7 cellular contexts compared by ENCODE assay signal in genomic region chr19:19619121-19619848, GRCh38. TPM values are rescaled to one million over a fixed set of nuclear protein-coding genes. Genes with fewer than 3 reads are reported as not detected.
DNase-seq lines count a peak whose midpoint lies in the region; ATAC-seq and TF ChIP-seq lines count a peak whose summit lies in the region.

No MANE protein-coding gene starts in this region.

- no peaks in the 10 kb centered on the region for H3K27me3 ChIP-seq in endodermal cell (ENCODE audit: control insufficient read depth, insufficient read depth, low read length, poor library complexity, severe bottlenecking)
- H3K27me3 ChIP-seq in rectal smooth muscle tissue (ENCODE audit: control insufficient read depth, insufficient read depth, low read length) = no peaks in the 10 kb centered on the region
- no peaks in the 10 kb centered on the region for H3K27me3 ChIP-seq in upper lobe of right lung

- H3K4me3 ChIP-seq in GM12865 (ENCODE audit: low read depth, low read length) (peak overlapping the region; percentile 35), OCI-LY7 (ENCODE audit: low read depth, low read length, poor library complexity, severe bottlenecking) (peak overlapping the region; percentile 72), endodermal cell (ENCODE audit: low read length) (peak overlapping the region; percentile 85), rectal smooth muscle tissue (ENCODE audit: low read length) (peak overlapping the region; percentile 57), upper lobe of right lung (no peak overlapping the region)

- H3K4me1 ChIP-seq in OCI-LY7 (ENCODE audit: insufficient read depth, low read length, poor library complexity, severe bottlenecking) (peaks cover 16% of the 10 kb centered on the region), endodermal cell (ENCODE audit: control insufficient read depth, insufficient read depth, low read length) (no peaks in the 10 kb centered on the region), rectal smooth muscle tissue (ENCODE audit: control insufficient read depth, insufficient read depth, low read length) (no peaks in the 10 kb centered on the region), upper lobe of right lung (no peaks in the 10 kb centered on the region)

- no TSS peak for BruUV-seq in OCI-LY7 (replicated peaks; lab: Mats Ljungman, UMichigan)

- peak overlapping the region; percentile 39 for H3K27ac Mint-ChIP-seq in endodermal cell

- DNase-seq in GM12865 (ENCODE audit: low read depth) (no peak), OCI-LY7 (ENCODE audit: low spot score) (no peak), endodermal cell (no peak), germinal center (ENCODE audit: low spot score) (no peak), upper lobe of right lung (no peak)

- H4K20me1 ChIP-seq in OCI-LY7 (ENCODE audit: insufficient read depth, low read length) = no peaks in the 10 kb centered on the region

- peaks cover 19% of the 10 kb centered on the region for H3K27me3 Mint-ChIP-seq in endodermal cell (ENCODE audit: insufficient read depth)

- POLR2A ChIA-PET in OCI-LY7 (lab: Charles Lee) = interaction anchor here (0.6 kb wide), 1 partner anchor 12 kb away, joined by 3 read pairs; no protein-coding TSS in a partner anchor

- H3K9me3 Mint-ChIP-seq in endodermal cell = no peaks in the 10 kb centered on the region

- WGBS in endodermal cell (ENCODE audit: insufficient coverage in 1 of 2, insufficient read length in 1 of 2), 2 experiments = 86 to 92% methylated on average over 17 to 22 of the region's 22 CpGs

- peak overlapping the region; percentile 84 for H3K4me2 ChIP-seq in OCI-LY7 (ENCODE audit: low read length)

- H3K9me2 ChIP-seq in OCI-LY7 (ENCODE audit: insufficient read depth, low read length) = no peaks in the 10 kb centered on the region

- TF ChIP-seq CTCF in GM12865 (IDR thresholded peaks at IDR 0.05; ENCODE audit: insufficient read depth, low read depth, low read length, missing control alignments) = no peak
- no peak for TF ChIP-seq CTCF in OCI-LY7 (conservative IDR thresholded peaks at IDR 0.05; ENCODE audit: low read length)
- TF ChIP-seq CTCF in endodermal cell (conservative IDR thresholded peaks at IDR 0.05) = no peak
- no peak for TF ChIP-seq CTCF in upper lobe of right lung (IDR thresholded peaks at IDR 0.05)

- no peaks in the 10 kb centered on the region for H3K79me2 ChIP-seq in OCI-LY7 (ENCODE audit: insufficient read depth, low read depth, low read length)

- H3K36me3 ChIP-seq in OCI-LY7 (ENCODE audit: insufficient read depth, low read length) = no peaks in the 10 kb centered on the region
- peaks cover 19% of the 10 kb centered on the region for H3K36me3 ChIP-seq in endodermal cell (ENCODE audit: control insufficient read depth, insufficient read depth, low read length)
- H3K36me3 ChIP-seq in rectal smooth muscle tissue (ENCODE audit: control insufficient read depth, insufficient read depth, low read length) = no peaks in the 10 kb centered on the region
- no peaks in the 10 kb centered on the region for H3K36me3 ChIP-seq in upper lobe of right lung

- H3K27ac ChIP-seq in OCI-LY7 (ENCODE audit: low read depth, low read length, poor library complexity, severe bottlenecking) (no peak overlapping the region), endodermal cell (ENCODE audit: low read depth, low read length) (no peak overlapping the region), rectal smooth muscle tissue (ENCODE audit: low read depth, low read length) (no peak overlapping the region), upper lobe of right lung (no peak overlapping the region)

- peaks cover 1% of the 10 kb centered on the region for H3K4me1 Mint-ChIP-seq in endodermal cell

- intact Hi-C loops in OCI-LY7 (cut with micrococcal nuclease; ENCODE audit: unreplicated experiment) (no loop called here), upper lobe of right lung (cut with DNase I) (no loop called here)

- H3K9ac ChIP-seq in endodermal cell (ENCODE audit: extremely low read depth, low read length, poor library complexity, severe bottlenecking) (no peak overlapping the region), rectal smooth muscle tissue (ENCODE audit: low read length) (no peak overlapping the region)

- H3K9me3 ChIP-seq in OCI-LY7 (ENCODE audit: low read length) (no peaks in the 10 kb centered on the region), endodermal cell (ENCODE audit: control insufficient read depth, low read length) (no peaks in the 10 kb centered on the region), upper lobe of right lung (no peaks in the 10 kb centered on the region)

- H3K4me3 Mint-ChIP-seq in endodermal cell = peak overlapping the region; percentile 55

- H2AFZ ChIP-seq in OCI-LY7 (ENCODE audit: low read length) = no peak overlapping the region

- CTCF ChIA-PET in OCI-LY7 (lab: Charles Lee; ENCODE audit: unreplicated experiment) = no interaction called here

- ATAC-seq in esophagus mucosa (no peak), upper lobe of right lung (no peak)

- H3K36me3 Mint-ChIP-seq in endodermal cell (ENCODE audit: low read depth) = peaks cover 24% of the 10 kb centered on the region

RNA-seq across cellular contexts. Expression of gene PBX4, which starts 0.8 kb away (rescaled TPM):
- total RNA-seq in OCI-LY7 (2014; rRNA removed; shearing (Covaris generic)) = 5.1 and 6.7 TPM in 2 replicates
- total RNA-seq in OCI-LY7 (2022) (4.6 and 5.0 TPM in 2 replicates), endodermal cell (1 to 10 TPM; 4.1 to 8.6 TPM), esophagus mucosa (0.20 TPM), upper lobe of right lung (3.4 TPM)
- polyA plus RNA-seq in endodermal cell (2013, experiment 1 of 2) = 11.8 TPM
- 12.8 TPM for polyA plus RNA-seq in endodermal cell (2013, experiment 2 of 2)

RNA-seq across cellular contexts. Expression of gene LPAR2, which starts 8.7 kb away (rescaled TPM):
- total RNA-seq in OCI-LY7 (2014; rRNA removed; shearing (Covaris generic)) = 6.0 and 12.4 TPM in 2 replicates
- total RNA-seq in OCI-LY7 (2022) (17.5 and 18.4 TPM in 2 replicates), endodermal cell (10 to 100 TPM; 60.4 to 81.7 TPM), esophagus mucosa (7.6 TPM), upper lobe of right lung (23.5 TPM)
- 111 TPM for polyA plus RNA-seq in endodermal cell (2013, experiment 1 of 2)
- polyA plus RNA-seq in endodermal cell (2013, experiment 2 of 2) = 102 TPM

RNA-seq across cellular contexts. Expression of gene GMIP, which starts 24.2 kb away (rescaled TPM):
- total RNA-seq in OCI-LY7 (2014; rRNA removed; shearing (Covaris generic)) = 30.1 and 34.7 TPM in 2 replicates
- total RNA-seq in OCI-LY7 (2022) = 41.6 and 48.7 TPM in 2 replicates
- total RNA-seq in endodermal cell = 10 to 100 TPM; 16.5 to 18.7 TPM
- polyA plus RNA-seq in endodermal cell (2013, experiment 1 of 2) = 22.7 TPM
- 24.9 TPM for polyA plus RNA-seq in endodermal cell (2013, experiment 2 of 2)
- total RNA-seq in esophagus mucosa = 9.4 TPM
- 37.3 TPM for total RNA-seq in upper lobe of right lung

RNA-seq across cellular contexts. Expression of gene ATP13A1, which starts 44.2 kb away (rescaled TPM):
- 41.0 and 58.3 TPM in 2 replicates for total RNA-seq in OCI-LY7 (2014; rRNA removed; shearing (Covaris generic))
- total RNA-seq in OCI-LY7 (2022) = 122 and 128 TPM in 2 replicates
- total RNA-seq in endodermal cell = 10 to 100 TPM; 77.0 to 79.8 TPM
- 41.2 TPM for polyA plus RNA-seq in endodermal cell (2013, experiment 1 of 2)
- polyA plus RNA-seq in endodermal cell (2013, experiment 2 of 2) = 37.0 TPM
- 28.9 TPM for total RNA-seq in esophagus mucosa
- total RNA-seq in upper lobe of right lung = 55.5 TPM

RNA-seq across cellular contexts. Expression of gene ZNF101, which starts 49.4 kb away (rescaled TPM):
- 83.8 and 85.6 TPM in 2 replicates for total RNA-seq in OCI-LY7 (2014; rRNA removed; shearing (Covaris generic))
- total RNA-seq in OCI-LY7 (2022) (66.6 and 87.0 TPM in 2 replicates), endodermal cell (10 to 100 TPM; 53.2 to 62.9 TPM), esophagus mucosa (10.0 TPM), upper lobe of right lung (11.1 TPM)
- 14.8 TPM for polyA plus RNA-seq in endodermal cell (2013, experiment 1 of 2)
- 14.7 TPM for polyA plus RNA-seq in endodermal cell (2013, experiment 2 of 2)
